Comparison of ENCODE assay signal across 9 cellular contexts in the genomic region with DNA sequence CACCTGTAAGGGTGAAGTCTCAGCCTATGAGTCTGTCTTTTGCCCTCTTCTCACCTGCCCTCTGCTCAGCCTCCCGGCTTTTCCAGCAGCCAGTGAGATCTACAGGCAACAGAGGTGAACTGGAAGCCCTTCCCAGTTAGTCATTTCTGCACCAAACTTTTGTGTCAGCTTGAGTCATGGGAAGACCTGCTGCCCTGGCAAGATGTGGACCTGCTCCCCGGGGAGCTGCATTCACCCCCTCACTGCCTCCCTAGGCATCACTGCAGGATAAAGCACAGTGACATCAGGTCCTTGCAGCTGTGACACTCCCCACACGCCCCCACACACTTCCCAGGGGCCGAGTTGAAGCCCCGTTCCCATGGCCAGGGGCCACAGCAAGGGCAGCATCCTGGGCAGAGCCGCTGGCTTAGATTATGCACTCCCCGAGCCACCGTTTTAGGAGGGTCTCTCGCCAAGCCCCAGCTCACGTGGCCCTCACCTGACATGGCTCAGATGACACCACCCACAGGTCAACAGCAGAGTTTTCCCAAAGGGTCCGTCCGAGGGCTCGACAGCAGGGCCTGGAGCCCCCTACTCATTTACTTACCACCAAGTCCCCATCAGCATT. TPM values are rescaled to one million over a fixed set of nuclear protein-coding genes. Genes with fewer than 3 reads are reported as not detected.
DNase-seq lines count a peak whose midpoint lies in the region; ATAC-seq and TF ChIP-seq lines count a peak whose summit lies in the region.
"Had no signal": no experiment of that assay in that cellular context is flagged by ENCODE, and none has a peak within 500 bp of the region (broad histone marks: within the 10 kb centered on the region; RNA-seq: fewer than 3 reads in every experiment).

No MANE protein-coding gene starts in this region.

- H3K27ac ChIP-seq in heart left ventricle (peak overlapping the region; percentile 14 to 90 (median 84)), Peyer's patch (peak overlapping the region in 2 of 4 donors; percentile 5 to 53)

- H3K9me3 ChIP-seq in heart left ventricle: no peaks in the 10 kb centered on the region
- H3K9me3 ChIP-seq in neuron (ENCODE audit: low read length): no peaks in the 10 kb centered on the region
- no peaks in the 10 kb centered on the region for H3K9me3 ChIP-seq in Peyer's patch

- ATAC-seq in heart left ventricle: peak in 3 of 4 donors; percentile 13 to 26 (median 15)
- no peak for ATAC-seq in Right ventricle myocardium superior (ENCODE audit: poor library complexity)
- ATAC-seq in activated T-cell treated with anti-CD3 and anti-CD28 coated beads, Interleukin-2, amount 50 U/mL, for 72 hours (replicated peaks in 1 of 2): no peak
- no peak for ATAC-seq in HG03442 (IDR thresholded peaks at IDR 0.05; ENCODE audit: unreplicated experiment)

- no peaks in the 10 kb centered on the region for H3K27me3 Mint-ChIP-seq in dendritic cell treated with granulocyte-macrophage colony-stimulating factor and Interleukin-4, amounts not matched to agents 40 ng/mL and 50 ng/mL, for 4 days
- H3K27me3 Mint-ChIP-seq in activated T-cell treated with anti-CD3 and anti-CD28 coated beads, Interleukin-2, amount 50 U/mL, for 72 hours (ENCODE audit: low read depth): peaks cover 5% of the 10 kb centered on the region

- TF ChIP-seq POLR2A in heart left ventricle (IDR thresholded peaks at IDR 0.05): no peak
- TF ChIP-seq POLR2A in Peyer's patch (IDR thresholded peaks at IDR 0.05): no peak

- H3K4me1 ChIP-seq in heart left ventricle (peaks cover 2 to 69% (median 49%) of the 10 kb centered on the region in 12 donors), neuron (ENCODE audit: insufficient read depth, low read length) (peaks cover 18% of the 10 kb centered on the region), Peyer's patch (peaks cover 0 to 42% (median 36%) of the 10 kb centered on the region in 4 donors)

- DNase-seq in heart left ventricle (no peak), Right ventricle myocardium superior (no peak), Peyer's patch (no peak), HuH-7.5 (ENCODE audit: low spot score) (no peak)
- DNase-seq in activated T-cell treated with anti-CD3 and anti-CD28 coated beads, Interleukin-2, amount 50 U/mL, for 72 hours: no peak

- peaks cover 45% of the 10 kb centered on the region for H3K36me3 Mint-ChIP-seq in dendritic cell treated with granulocyte-macrophage colony-stimulating factor and Interleukin-4, amounts not matched to agents 40 ng/mL and 50 ng/mL, for 4 days (ENCODE audit: low read depth)
- no peaks in the 10 kb centered on the region for H3K36me3 Mint-ChIP-seq in activated T-cell treated with anti-CD3 and anti-CD28 coated beads, Interleukin-2, amount 50 U/mL, for 72 hours (ENCODE audit: insufficient read depth in 2 of 2)

- H3K36me3 ChIP-seq in heart left ventricle (no peaks in the 10 kb centered on the region), neuron (ENCODE audit: insufficient read depth, low read length) (no peaks in the 10 kb centered on the region), Peyer's patch (no peaks in the 10 kb centered on the region)

- H3K4me3 Mint-ChIP-seq in dendritic cell treated with granulocyte-macrophage colony-stimulating factor and Interleukin-4, amounts not matched to agents 40 ng/mL and 50 ng/mL, for 4 days: peak overlapping the region; percentile 44
- H3K4me3 Mint-ChIP-seq in activated T-cell treated with anti-CD3 and anti-CD28 coated beads, Interleukin-2, amount 50 U/mL, for 72 hours: no peak overlapping the region
- H3K4me3 Mint-ChIP-seq: stimulated activated naive CD8-positive, alpha-beta T cell treated with anti-CD3 and anti-CD28 coated beads, Interleukin-15, amount 100 ng/mL, for 72 hours had no signal

- peaks cover 87% of the 10 kb centered on the region for H3K4me1 Mint-ChIP-seq in dendritic cell treated with granulocyte-macrophage colony-stimulating factor and Interleukin-4, amounts not matched to agents 40 ng/mL and 50 ng/mL, for 4 days (ENCODE audit: low read depth)
- peaks cover 22% of the 10 kb centered on the region for H3K4me1 Mint-ChIP-seq in activated T-cell treated with anti-CD3 and anti-CD28 coated beads, Interleukin-2, amount 50 U/mL, for 72 hours (ENCODE audit: low read depth)

- H3K9me3 Mint-ChIP-seq in dendritic cell treated with granulocyte-macrophage colony-stimulating factor and Interleukin-4, amounts not matched to agents 40 ng/mL and 50 ng/mL, for 4 days: no peaks in the 10 kb centered on the region
- no peaks in the 10 kb centered on the region for H3K9me3 Mint-ChIP-seq in activated T-cell treated with anti-CD3 and anti-CD28 coated beads, Interleukin-2, amount 50 U/mL, for 72 hours
- H3K9me3 Mint-ChIP-seq: stimulated activated naive CD8-positive, alpha-beta T cell treated with anti-CD3 and anti-CD28 coated beads, Interleukin-15, amount 100 ng/mL, for 72 hours had no signal

- peak overlapping the region; percentile 85 for H2AFZ ChIP-seq in neuron (ENCODE audit: low read depth, low read length)

- 35 to 56% (median 46%) methylated on average over 13 of the region's 13 CpGs for WGBS in heart left ventricle, 4 donors

- TF ChIP-seq CTCF in heart left ventricle (IDR thresholded peaks at IDR 0.05) (no peak), Peyer's patch (IDR thresholded peaks at IDR 0.05) (no peak)

- H3K27ac Mint-ChIP-seq in dendritic cell treated with granulocyte-macrophage colony-stimulating factor and Interleukin-4, amounts not matched to agents 40 ng/mL and 50 ng/mL, for 4 days: no peak overlapping the region
- no peak overlapping the region for H3K27ac Mint-ChIP-seq in activated T-cell treated with anti-CD3 and anti-CD28 coated beads, Interleukin-2, amount 50 U/mL, for 72 hours

- peak overlapping the region; percentile 18 to 59 (median 48) for H3K4me3 ChIP-seq in heart left ventricle
- peak overlapping the region; percentile 41 for H3K4me3 ChIP-seq in neuron (ENCODE audit: low read length)
- no peak overlapping the region for H3K4me3 ChIP-seq in Peyer's patch

- no peaks in the 10 kb centered on the region for H3K27me3 ChIP-seq in heart left ventricle
- H3K27me3 ChIP-seq in neuron (ENCODE audit: insufficient read depth, low read length): peaks cover 9% of the 10 kb centered on the region
- no peaks in the 10 kb centered on the region for H3K27me3 ChIP-seq in Peyer's patch

- intact Hi-C loops in heart left ventricle (cut with DNase I): loop anchor here in 6 of 10 donors (2.0 to 10.0 kb wide), 8 partner anchors 34 to 132 kb away; no protein-coding TSS in a partner anchor
- intact Hi-C loops in Right ventricle myocardium superior (cut with DNase I): no loop called here
- intact Hi-C loops in dendritic cell treated with granulocyte-macrophage colony-stimulating factor and Interleukin-4, amounts not matched to agents 40 ng/mL and 50 ng/mL, for 4 days (cut with micrococcal nuclease): loop anchor here (2.0 to 5.0 kb wide), 3 partner anchors 41 to 129 kb away; no protein-coding TSS in a partner anchor

RNA-seq across cellular contexts. Expression of a gene that starts 6.5 kb away (rescaled TPM):
- total RNA-seq in heart left ventricle (100 to 1,000 TPM; 134 to 171 (median 156) TPM), Right ventricle myocardium superior (128 TPM), Peyer's patch (100 to 1,000 TPM; 220 to 753 (median 440) TPM)
- 10 to 100 TPM; 64.5 to 93.2 TPM for polyA plus RNA-seq in heart left ventricle
- total RNA-seq in activated T-cell treated with anti-CD3 and anti-CD28 coated beads, Interleukin-2, amount 50 U/mL, for 72 hours: 10 to 100 TPM; 65.8 to 70.8 TPM

Comparison
In these comparisons a context has a peak if more than half of its experiments do, and no peak if none do; other contexts are left out.
1. ATAC-seq: peak in heart left ventricle (3 of 4); none in Right ventricle myocardium superior (single experiment), activated T-cell treated with anti-CD3 and anti-CD28 coated beads, Interleukin-2, amount 50 U/mL, for 72 hours (0 of 2) and HG03442 (single experiment).
2. H3K4me3 ChIP-seq: peak in heart left ventricle (12 of 12) and neuron (single experiment); none in Peyer's patch (0 of 4).